8 cellular contexts compared by ENCODE assay signal in genomic region chr4:7970031-7970946, GRCh38. TPM values are rescaled to one million over a fixed set of nuclear protein-coding genes. Genes with fewer than 3 reads are reported as not detected.
A peak's percentile ranks its signal among the peaks of the same experiment; 100 is the strongest.
DNase-seq lines count a peak whose midpoint lies in the region; ATAC-seq and TF ChIP-seq lines count a peak whose summit lies in the region.

No MANE protein-coding gene starts in this region.

- H3K9me3 Mint-ChIP-seq in T-cell: no peaks in the 10 kb centered on the region
- H3K9me3 Mint-ChIP-seq in chondrocyte (ENCODE audit: low read depth): no peaks in the 10 kb centered on the region
- no peaks in the 10 kb centered on the region for H3K9me3 Mint-ChIP-seq in natural killer cell

- no peaks in the 10 kb centered on the region for H3K27me3 Mint-ChIP-seq in T-cell
- H3K27me3 Mint-ChIP-seq in chondrocyte (ENCODE audit: low read depth): peaks cover 2% of the 10 kb centered on the region
- no peaks in the 10 kb centered on the region for H3K27me3 Mint-ChIP-seq in natural killer cell (ENCODE audit: low read depth in 2 of 2)

- DNase-seq in GM13976 (ENCODE audit: low spot score) (peak; percentile 68), T-cell (peak in 20 of 34 experiments; percentile 12 to 43 (median 26)), chondrocyte (ENCODE audit: low spot score) (no peak), natural killer cell (peak; percentile 49), KBM-7 (no peak), inferior parietal cortex (ENCODE audit: extremely low spot score) (no peak), SHP77 (lab: John Stamatoyannopoulos, UW) (no peak)

- H3K4me3 Mint-ChIP-seq in T-cell (peak overlapping the region; percentile 84 to 89 (median 86)), chondrocyte (ENCODE audit: unreplicated experiment) (peak overlapping the region; percentile 44), natural killer cell (peak overlapping the region; percentile 97)

- CTCF ChIA-PET in T-cell (lab: Charles Lee): interaction anchor here in 1 of 2 donors (0.6 to 1.1 kb wide), 3 partner anchors 17 to 142 kb away, joined by 3 to 4 read pairs (median 4); no protein-coding TSS in a partner anchor

- peak; percentile 68 for ATAC-seq in HG02588 (IDR thresholded peaks at IDR 0.05; ENCODE audit: unreplicated experiment)
- peak; percentile 69 to 82 (median 74) for ATAC-seq in T-cell (replicated peaks in 1 of 4)
- peak; percentile 44 to 55 (median 48) for ATAC-seq in natural killer cell

- H3K27ac Mint-ChIP-seq in T-cell (peak overlapping the region; percentile 98), chondrocyte (ENCODE audit: unreplicated experiment) (peak overlapping the region; percentile 96), natural killer cell (peak overlapping the region; percentile 99 to 100)

- H3K4me1 Mint-ChIP-seq in T-cell (peaks cover 36 to 68% (median 45%) of the 10 kb centered on the region in 3 donors), chondrocyte (ENCODE audit: low read depth) (peaks cover 50% of the 10 kb centered on the region), natural killer cell (peaks cover 74 to 96% of the 10 kb centered on the region in 2 donors)

- TF ChIP-seq CTCF in GM13976 (IDR thresholded peaks at IDR 0.05; ENCODE audit: borderline replicate concordance, control extremely low read depth, extremely low read depth, insufficient read depth, missing control alignments) (no peak), chondrocyte (IDR thresholded peaks at IDR 0.05) (no peak), natural killer cell (IDR thresholded peaks at IDR 0.05) (no peak)

- POLR2A ChIA-PET in T-cell (lab: Charles Lee): no interaction called here

- in situ Hi-C loops in GM13976 (cut with MboI; ENCODE audit: low sequenced_read_pairs, unreplicated experiment): no loop called here
- in situ Hi-C loops in KBM-7 (cut with MboI; ENCODE audit: low pct_unique_long_range_greater_than_20kb, low sequenced_read_pairs): no loop called here

- intact Hi-C loops in natural killer cell (cut with micrococcal nuclease): loop anchor here (5.0 kb wide), 1 partner anchor 33 kb away; the partner anchor contains the start of gene AFAP1

- no peaks in the 10 kb centered on the region for H3K36me3 Mint-ChIP-seq in T-cell
- H3K36me3 Mint-ChIP-seq in chondrocyte (ENCODE audit: low read depth): no peaks in the 10 kb centered on the region
- no peaks in the 10 kb centered on the region for H3K36me3 Mint-ChIP-seq in natural killer cell

RNA-seq across cellular contexts. Expression of gene AFAP1, which starts 30.6 kb away (rescaled TPM):
- total RNA-seq in T-cell (10 to 100 TPM in 4 of 5 donors, 1 to 10 TPM in 1; 4.8 to 34.8 (median 20.3) TPM), chondrocyte (107 to 119 TPM (median 118 TPM) in 3 replicates), natural killer cell (10 to 100 TPM in 1 of 3 donors, 1 to 10 TPM in 2; 4.9 to 12.5 (median 9.5) TPM)

Comparison
In these comparisons a context has a peak if more than half of its experiments do, and no peak if none do; other contexts are left out.
1. DNase-seq: peak in GM13976 (single experiment), T-cell (20 of 34) and natural killer cell (single experiment); none in chondrocyte (single experiment), KBM-7 (single experiment), inferior parietal cortex (single experiment) and SHP77 (0 of 2).
2. H3K4me3 Mint-ChIP-seq: peak in every context shown above with its lines; median percentile 97 in natural killer cell; 86 in T-cell; 44 in chondrocyte.
3. Peak in every context shown above with its lines, with median percentiles within 50 percentile points of each other: ATAC-seq and H3K27ac Mint-ChIP-seq.